8 cellular contexts compared by ENCODE assay signal in genomic region chr4:109703664-109704351, GRCh38. TPM values are rescaled to one million over a fixed set of nuclear protein-coding genes. Genes with fewer than 3 reads are reported as not detected.
DNase-seq lines count a peak whose midpoint lies in the region; ATAC-seq and TF ChIP-seq lines count a peak whose summit lies in the region.

No MANE protein-coding gene starts in this region.

- peak; percentile 12 for DNase-seq in CD1c-positive myeloid dendritic cell (ENCODE audit: extremely low spot score)
- no peak for DNase-seq in Karpas-422
- no peak for DNase-seq in astrocyte of the spinal cord (ENCODE audit: low read depth, low spot score)
- no peak for DNase-seq in left lung
- no peak for DNase-seq in tibial artery
- DNase-seq in activated effector memory CD4-positive, alpha-beta T cell treated with Interleukin-2 at 50 U/mL for 16 hours, result no peak
- DNase-seq in stimulated activated CD4-positive, alpha-beta T cell treated with anti-CD3 and anti-CD28 coated beads, Interleukin-2, amount 100 ng/mL, for 24 hours, result no peak
- no peak for DNase-seq in ureter (ENCODE audit: low spot score)

- no peaks in the 10 kb centered on the region for H3K9me2 ChIP-seq in Karpas-422 (replicated peaks; ENCODE audit: insufficient read depth, low read length)

- intact Hi-C loops in left lung (cut with DNase I), result loop anchor here in 1 of 2 donors (10.0 kb wide), 1 partner anchor 269 kb away; the partner anchor contains the start of gene SEC24B
- intact Hi-C loops in tibial artery (cut with DNase I; ENCODE audit: low total_unique reads), result loop anchor here (2.0 to 5.0 kb wide), 3 partner anchors 27 to 272 kb away; partner anchors contain the start of genes GAR1, PLA2G12A and SEC24B

- peak overlapping the region; percentile 94 for H3K4me2 ChIP-seq in Karpas-422 (ENCODE audit: low read depth, low read length, poor library complexity, severe bottlenecking)

- H3K79me2 ChIP-seq in Karpas-422 (ENCODE audit: low read length), result no peaks in the 10 kb centered on the region

- peak overlapping the region; percentile 92; the same call in 1 of the 2 replicates for H2AFZ ChIP-seq in Karpas-422 (ENCODE audit: low read length)

- in situ Hi-C loops in astrocyte of the spinal cord (cut with HindIII; ENCODE audit: low sequenced_read_pairs), result no loop called here

- H3K4me3 ChIP-seq in Karpas-422 (ENCODE audit: low read length) (peak overlapping the region; percentile 81), astrocyte of the spinal cord (ENCODE audit: low read depth, low read length) (peak overlapping the region; percentile 78), left lung (peak overlapping the region; percentile 79 to 81), tibial artery (peak overlapping the region; percentile 75 to 80)

- ATAC-seq in left lung, result peak; percentile 25

- H3K36me3 ChIP-seq in Karpas-422 (ENCODE audit: insufficient read depth, low read length) (0 out of 2 replicates have a peak, but pooled peaks cover 5% of the 10 kb centered on the region), left lung (peaks cover 0 to 4% of the 10 kb centered on the region in 2 donors), tibial artery (no peaks in the 10 kb centered on the region)

- H3K27ac ChIP-seq in Karpas-422 (ENCODE audit: low read length) (peak overlapping the region; percentile 39; the same call in 1 of the 2 replicates), left lung (peak overlapping the region; percentile 88 to 92), tibial artery (peak overlapping the region; percentile 72 to 82)

- TF ChIP-seq CTCF in astrocyte of the spinal cord (IDR thresholded peaks at IDR 0.05; ENCODE audit: low read depth, low read length), result no peak
- TF ChIP-seq CTCF in left lung (IDR thresholded peaks at IDR 0.05), result no peak
- TF ChIP-seq CTCF in tibial artery (IDR thresholded peaks at IDR 0.05), result no peak

- peak overlapping the region; percentile 88 for H3K9ac ChIP-seq in Karpas-422 (ENCODE audit: low read length)

- no peaks in the 10 kb centered on the region for H3K9me3 ChIP-seq in Karpas-422 (ENCODE audit: low read length)
- H3K9me3 ChIP-seq in left lung, result no peaks in the 10 kb centered on the region
- H3K9me3 ChIP-seq in tibial artery, result no peaks in the 10 kb centered on the region

- H3K27me3 ChIP-seq in Karpas-422 (ENCODE audit: low read length), result no peaks in the 10 kb centered on the region
- H3K27me3 ChIP-seq in left lung, result no peaks in the 10 kb centered on the region
- no peaks in the 10 kb centered on the region for H3K27me3 ChIP-seq in tibial artery

- peaks cover 26% of the 10 kb centered on the region for H3K4me1 ChIP-seq in Karpas-422 (ENCODE audit: low read length)
- H3K4me1 ChIP-seq in left lung, result peaks cover 8 to 25% of the 10 kb centered on the region in 2 donors
- peaks cover 0 to 11% (median 5%) of the 10 kb centered on the region in 4 donors for H3K4me1 ChIP-seq in tibial artery

- no peaks in the 10 kb centered on the region for H4K20me1 ChIP-seq in Karpas-422 (ENCODE audit: insufficient read depth, low read depth, low read length)

RNA-seq across cellular contexts. Expression of gene CASP6, which starts 0.6 kb away (rescaled TPM):
- total RNA-seq in Karpas-422 (2014; rRNA removed; shearing (Covaris generic); ENCODE audit: low replicate concordance), result 7.8 and 16.6 TPM in 2 replicates
- total RNA-seq in left lung, result 10 to 100 TPM; 15.9 to 28.6 TPM
- total RNA-seq in ureter, result 24.5 TPM

RNA-seq across cellular contexts. Expression of gene PLA2G12A, which starts 26.1 kb away (rescaled TPM):
- 5.8 and 20.6 TPM in 2 replicates for total RNA-seq in Karpas-422 (2014; rRNA removed; shearing (Covaris generic); ENCODE audit: low replicate concordance)
- total RNA-seq in left lung (10 to 100 TPM; 28.2 to 58.4 TPM), ureter (30.9 TPM)

Comparison
In these comparisons a context has a peak if more than half of its experiments do, and no peak if none do; other contexts are left out.
1. H3K27ac ChIP-seq: peak in every context shown above with its lines; median percentile 90 in left lung; 77 in tibial artery; 39 in Karpas-422.